ENCODE assay signal across 21 cellular contexts in genomic region chr19:5850189-5850588, GRCh38. TPM values are rescaled to one million over a fixed set of nuclear protein-coding genes. Genes with fewer than 3 reads are reported as not detected.
"Had no signal": no experiment of that assay in that cellular context is flagged by ENCODE, and none has a peak within 500 bp of the region (broad histone marks: within the 10 kb centered on the region; RNA-seq: fewer than 3 reads in every experiment).

No MANE protein-coding gene starts in this region.

- H3K9ac ChIP-seq: parathyroid adenoma had no signal

- H2AFZ ChIP-seq: hepatocyte, parathyroid adenoma had no signal

- H3K79me2 ChIP-seq: hepatocyte, parathyroid adenoma had no signal

- H3K4me1 ChIP-seq: foreskin keratinocyte, parathyroid adenoma had no signal

- H3K9me3 ChIP-seq: thoracic aorta had no signal

- H3K4me2 ChIP-seq: hepatocyte had no signal

- H3K27ac ChIP-seq: coronary artery, foreskin keratinocyte, hepatocyte, parathyroid adenoma, thoracic aorta had no signal

- ATAC-seq: activated CD8-positive, alpha-beta T cell treated with anti-CD3 and anti-CD28 coated beads, Interleukin-2, amount 10 ng/mL, durations not matched to agents 7 days and 5 days; naive thymus-derived CD4-positive, alpha-beta T cell; stimulated activated memory B cell treated with anti-CD40 and anti-IgM and Interleukin-4, amounts not matched to agents 10 μg/mL and 1 μg/mL and 100 μg/mL, for 72 hours had no signal

- H3K27me3 ChIP-seq: hepatocyte had no signal

- DNase-seq: activated CD4-positive, alpha-beta T cell treated with anti-CD3 and anti-CD28 coated beads, Interleukin-2, amount 10 ng/mL, durations not matched to agents 7 days and 5 days; activated CD8-positive, alpha-beta T cell treated with anti-CD3 and anti-CD28 coated beads, Interleukin-2, amount 10 ng/mL, durations not matched to agents 7 days and 5 days; activated naive CD4-positive, alpha-beta T cell treated with Interleukin-2 at 50 U/mL for 16 hours; activated naive CD8-positive, alpha-beta T cell treated with anti-CD3 and anti-CD28 coated beads, Interleukin-2, amount 10 ng/mL, durations not matched to agents 7 days and 5 days; activated T-cell treated with anti-CD3 and anti-CD28 coated beads, Interleukin-2, amount 50 U/mL, for 24 hours; midbrain; naive thymus-derived CD4-positive, alpha-beta T cell; stimulated activated CD4-positive, alpha-beta T cell treated with anti-CD3 and anti-CD28 coated beads, Interleukin-4, amount 100 ng/mL, for 24 hours; T-helper 1 cell; T-helper 9 cell had no signal

- H3K4me3 ChIP-seq: coronary artery, hepatocyte, thoracic aorta had no signal

- H3K36me3 ChIP-seq: thoracic aorta had no signal

RNA-seq across cellular contexts. Expression of gene FUT3, which starts 1.1 kb away (rescaled TPM):
- total RNA-seq: activated CD4-positive, alpha-beta T cell treated with anti-CD3 and anti-CD28 coated beads, Interleukin-2, amount 10 ng/mL, durations not matched to agents 7 days and 5 days; activated CD8-positive, alpha-beta T cell treated with anti-CD3 and anti-CD28 coated beads, Interleukin-2, amount 10 ng/mL, durations not matched to agents 7 days and 5 days; activated naive CD8-positive, alpha-beta T cell treated with anti-CD3 and anti-CD28 coated beads, Interleukin-2, amount 10 ng/mL, durations not matched to agents 7 days and 5 days; activated T-helper 2 cell treated with anti-CD3 and anti-CD28 coated beads, Interferon-gamma antibody, Interleukin-2, Interleukin-4, amounts not matched to agents 10 μg/mL and 5 μg/mL and 100 μg/mL, durations not matched to agents 14 hours and 24 hours and 36 hours; fibroblast of lung; hepatocyte; sciatic nerve; thoracic aorta had no signal
- polyA plus RNA-seq: fibroblast of lung; naive thymus-derived CD4-positive, alpha-beta T cell had no signal

RNA-seq across cellular contexts. Expression of gene FUT6, which starts 10.7 kb away (rescaled TPM):
- total RNA-seq: activated CD4-positive, alpha-beta T cell treated with anti-CD3 and anti-CD28 coated beads, Interleukin-2, amount 10 ng/mL, durations not matched to agents 7 days and 5 days; activated T-helper 2 cell treated with anti-CD3 and anti-CD28 coated beads, Interferon-gamma antibody, Interleukin-2, Interleukin-4, amounts not matched to agents 10 μg/mL and 5 μg/mL and 100 μg/mL, durations not matched to agents 14 hours and 24 hours and 36 hours; fibroblast of lung; foreskin keratinocyte; naive thymus-derived CD4-positive, alpha-beta T cell; sciatic nerve; thoracic aorta had no signal
- polyA plus RNA-seq: fibroblast of lung; foreskin keratinocyte; hepatocyte; mammary epithelial cell; naive thymus-derived CD4-positive, alpha-beta T cell had no signal

RNA-seq across cellular contexts. Expression of gene FUT5, which starts 20.2 kb away (rescaled TPM):
- total RNA-seq: activated CD4-positive, alpha-beta T cell treated with anti-CD3 and anti-CD28 coated beads, Interleukin-2, amount 10 ng/mL, durations not matched to agents 7 days and 5 days; activated CD8-positive, alpha-beta T cell treated with anti-CD3 and anti-CD28 coated beads, Interleukin-2, amount 10 ng/mL, durations not matched to agents 7 days and 5 days; activated T-helper 2 cell treated with anti-CD3 and anti-CD28 coated beads, Interferon-gamma antibody, Interleukin-2, Interleukin-4, amounts not matched to agents 10 μg/mL and 5 μg/mL and 100 μg/mL, durations not matched to agents 14 hours and 24 hours and 36 hours; fibroblast of lung; foreskin keratinocyte; hepatocyte; mammary epithelial cell; thoracic aorta; ureter had no signal
- polyA plus RNA-seq: fibroblast of lung; foreskin keratinocyte; hepatocyte; mammary epithelial cell; naive thymus-derived CD4-positive, alpha-beta T cell had no signal

RNA-seq across cellular contexts. Expression of gene NRTN, which starts 45.3 kb away (rescaled TPM):
- total RNA-seq: activated CD8-positive, alpha-beta T cell treated with anti-CD3 and anti-CD28 coated beads, Interleukin-2, amount 10 ng/mL, durations not matched to agents 7 days and 5 days; sciatic nerve; thoracic aorta had no signal
- polyA plus RNA-seq: mammary epithelial cell had no signal
